8 cellular contexts compared by ENCODE assay signal in genomic region chr19:11152318-11153062, GRCh38. TPM values are rescaled to one million over a fixed set of nuclear protein-coding genes. Genes with fewer than 3 reads are reported as not detected.
DNase-seq lines count a peak whose midpoint lies in the region; TF ChIP-seq lines count a peak whose summit lies in the region.

No MANE protein-coding gene starts in this region.

- intact Hi-C loops in left ventricle myocardium inferior (cut with micrococcal nuclease) (no loop called here), Calu3 (cut with micrococcal nuclease; ENCODE audit: unreplicated experiment) (no loop called here)

- peaks cover 45% of the 10 kb centered on the region for H3K4me1 ChIP-seq in left ventricle myocardium inferior

- no peaks in the 10 kb centered on the region for H3K27me3 ChIP-seq in left ventricle myocardium inferior (ENCODE audit: low read depth)

- no TSS peak for BruUV-seq in Calu3 (replicated peaks; lab: Mats Ljungman, UMichigan)

- peaks cover 18% of the 10 kb centered on the region for H3K36me3 Mint-ChIP-seq in Calu3 (ENCODE audit: insufficient read depth, unreplicated experiment)

- H3K4me1 Mint-ChIP-seq in Calu3 (ENCODE audit: low read depth, unreplicated experiment) = peaks cover 13% of the 10 kb centered on the region

- no peak overlapping the region for H3K27ac Mint-ChIP-seq in Calu3 (ENCODE audit: unreplicated experiment)

- no peak overlapping the region for H3K4me3 ChIP-seq in left ventricle myocardium inferior

- H3K4me3 Mint-ChIP-seq in Calu3 (ENCODE audit: low read depth, unreplicated experiment) = no peak overlapping the region

- H3K9me3 ChIP-seq in left ventricle myocardium inferior (replicated peaks) = no peaks in the 10 kb centered on the region

- TF ChIP-seq CTCF in left ventricle myocardium inferior (IDR thresholded peaks at IDR 0.05; ENCODE audit: borderline replicate concordance) (no peak), Calu3 (IDR thresholded peaks at IDR 0.05; ENCODE audit: unreplicated experiment) (no peak)

- peak overlapping the region; percentile 86 for H3K27ac ChIP-seq in left ventricle myocardium inferior (replicated peaks)

- no peaks in the 10 kb centered on the region for H3K9me3 Mint-ChIP-seq in Calu3 (ENCODE audit: low read depth, unreplicated experiment)

- DNase-seq in EH (ENCODE audit: low read depth) (peak; percentile 74), amniotic epithelial cell (ENCODE audit: low read depth) (peak; percentile 93), left ventricle myocardium inferior (peak; percentile 72), renal cortical epithelial cell (ENCODE audit: low read depth) (peak; percentile 93), DMS 273 (lab: John Stamatoyannopoulos, UW; ENCODE audit: unreplicated experiment) (no peak), superior temporal gyrus (ENCODE audit: extremely low spot score) (no peak), Calu3 (no peak)
- DNase-seq in activated CD4-positive, alpha-beta T cell treated with anti-CD3 and anti-CD28 coated beads, Interleukin-2, amount 50 U/mL, for 4 hours = no peak

- CTCF ChIA-PET in Calu3 (lab: Charles Lee) = interaction anchor here (0.9 kb wide), 1 partner anchor 11 kb away, joined by 3 read pairs; no protein-coding TSS in a partner anchor

- no peaks in the 10 kb centered on the region for H3K36me3 ChIP-seq in left ventricle myocardium inferior

- H3K27me3 Mint-ChIP-seq in Calu3 (ENCODE audit: unreplicated experiment) = no peaks in the 10 kb centered on the region

RNA-seq across cellular contexts. Expression of gene SPC24, which starts 3.1 kb away (rescaled TPM):
- 3.9 TPM for total RNA-seq in left ventricle myocardium inferior
- total RNA-seq in renal cortical epithelial cell = 1.5 and 29.3 TPM in 2 replicates
- 31.8 and 36.4 TPM in 2 replicates for total RNA-seq in Calu3 (2022)

RNA-seq across cellular contexts. Expression of gene KANK2, which starts 44.9 kb away (rescaled TPM):
- 326 TPM for total RNA-seq in left ventricle myocardium inferior
- total RNA-seq in renal cortical epithelial cell = 26.0 and 233 TPM in 2 replicates
- 27.8 and 31.2 TPM in 2 replicates for total RNA-seq in Calu3 (2022)

Comparison
In these comparisons a context has a peak if more than half of its experiments do, and no peak if none do; other contexts are left out.
1. DNase-seq: peak in EH (single experiment), amniotic epithelial cell (single experiment), left ventricle myocardium inferior (single experiment) and renal cortical epithelial cell (single experiment); none in DMS 273 (single experiment), activated CD4-positive, alpha-beta T cell treated with anti-CD3 and anti-CD28 coated beads, Interleukin-2, amount 50 U/mL, for 4 hours (0 of 2), superior temporal gyrus (single experiment) and Calu3 (single experiment).